ENCODE assay signal across 26 cellular contexts in the genomic region with DNA sequence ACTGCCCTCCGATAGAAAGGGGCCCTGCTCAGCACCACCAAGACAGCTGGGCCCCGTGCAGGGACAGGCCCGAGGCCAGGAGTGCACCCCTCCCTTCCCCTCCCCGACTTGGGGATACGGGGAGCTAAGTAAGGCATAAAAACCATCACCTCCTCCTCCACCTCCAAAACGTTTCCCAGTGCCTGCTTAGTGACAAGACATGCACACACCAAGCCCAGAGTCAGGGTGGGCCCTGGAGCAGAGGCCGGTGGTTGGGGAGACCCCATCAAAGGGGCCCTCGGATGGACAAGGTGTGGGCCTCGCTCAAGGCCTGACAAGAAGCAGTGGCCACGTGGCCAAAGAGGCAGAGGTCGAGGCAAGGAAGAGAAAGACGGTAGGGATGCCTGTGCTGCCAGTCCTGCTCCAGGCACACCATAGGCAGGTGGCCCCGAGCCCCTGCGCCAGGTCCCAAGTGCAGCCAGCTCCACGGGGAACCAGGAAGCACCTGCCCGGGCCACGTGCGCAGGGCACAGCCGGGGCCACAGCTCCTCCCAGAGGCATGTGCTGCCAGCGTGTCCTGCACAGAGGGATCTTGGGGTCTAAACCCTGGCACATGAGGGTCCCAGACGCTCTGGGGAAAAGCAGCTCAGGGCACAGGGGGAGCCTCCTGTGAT.
"Had no signal": no experiment of that assay in that cellular context is flagged by ENCODE, and none has a peak within 500 bp of the region (broad histone marks: within the 10 kb centered on the region; RNA-seq: fewer than 3 reads in every experiment).

No MANE protein-coding gene starts in this region.

- H3K4me2 ChIP-seq: hepatocyte, smooth muscle cell had no signal

- H3K27me3 Mint-ChIP-seq: brain, T-cell had no signal

- H3K27me3 ChIP-seq: hepatocyte, pancreas, upper lobe of left lung had no signal

- H3K9me3 Mint-ChIP-seq: activated T-cell treated with anti-CD3 and anti-CD28 coated beads, Interleukin-2, amount 50 U/mL, for 72 hours; brain; dendritic cell treated with granulocyte-macrophage colony-stimulating factor and Interleukin-4, amounts not matched to agents 40 ng/mL and 50 ng/mL, for 4 days; immature natural killer cell; mesothelial cell of epicardium; nephron; T-cell; WTC11 had no signal

- H3K4me1 Mint-ChIP-seq: mesothelial cell of epicardium, WTC11 had no signal

- H3K27ac Mint-ChIP-seq: activated T-cell treated with anti-CD3 and anti-CD28 coated beads, Interleukin-2, amount 50 U/mL, for 72 hours; dendritic cell treated with granulocyte-macrophage colony-stimulating factor and Interleukin-4, amounts not matched to agents 40 ng/mL and 50 ng/mL, for 4 days; mesothelial cell of epicardium; nephron; T-cell; WTC11 had no signal

- H3K9me3 ChIP-seq: pancreas, upper lobe of left lung had no signal

- H3K4me1 ChIP-seq: pancreas had no signal

- H2AFZ ChIP-seq: hepatocyte had no signal

- ATAC-seq: activated T-cell treated with anti-CD3 and anti-CD28 coated beads, Interleukin-2, amount 50 U/mL, for 72 hours; foreskin keratinocyte; left ventricle myocardium superior; pancreas; sciatic nerve; T-cell; WTC11 had no signal

- H3K27ac ChIP-seq: foreskin keratinocyte, hepatocyte, pancreas, upper lobe of left lung had no signal

- H3K4me3 ChIP-seq: hepatocyte, pancreas, smooth muscle cell, upper lobe of left lung had no signal

- FAIRE-seq: pancreas had no signal

- H3K4me3 Mint-ChIP-seq: activated T-cell treated with anti-CD3 and anti-CD28 coated beads, Interleukin-2, amount 50 U/mL, for 72 hours; brain; dendritic cell treated with granulocyte-macrophage colony-stimulating factor and Interleukin-4, amounts not matched to agents 40 ng/mL and 50 ng/mL, for 4 days; immature natural killer cell; mesothelial cell of epicardium; nephron; T-cell; WTC11 had no signal

- DNase-seq: activated CD4-positive, alpha-beta T cell treated with anti-CD3 and anti-CD28 coated beads, Interleukin-2, amount 50 U/mL, for 48 hours; activated CD8-positive, alpha-beta memory T cell treated with anti-CD3 and anti-CD28 coated beads, Interleukin-2, amount 50 U/mL, for 48 hours; activated effector memory CD4-positive, alpha-beta T cell treated with anti-CD3 and anti-CD28 coated beads, Interleukin-2, amount 50 U/mL, for 16 hours; activated naive CD4-positive, alpha-beta T cell treated with anti-CD3 and anti-CD28 coated beads, Interleukin-2, amount 50 U/mL, for 16 hours; activated T-cell treated with anti-CD3 and anti-CD28 coated beads, Interleukin-2, amount 50 U/mL, for 72 hours; aorta; effector CD8-positive, alpha-beta T cell; foreskin keratinocyte; immature natural killer cell; kidney glomerular epithelial cell; left ventricle myocardium superior; mammary epithelial cell; stimulated activated CD4-positive, alpha-beta T cell treated with anti-CD3 and anti-CD28 coated beads, Interleukin-15, amount 100 ng/mL, for 24 hours; stimulated activated naive CD4-positive, alpha-beta T cell; T-cell; T1000 had no signal
